ENCODE assay signal across 9 cellular contexts in the genomic region with DNA sequence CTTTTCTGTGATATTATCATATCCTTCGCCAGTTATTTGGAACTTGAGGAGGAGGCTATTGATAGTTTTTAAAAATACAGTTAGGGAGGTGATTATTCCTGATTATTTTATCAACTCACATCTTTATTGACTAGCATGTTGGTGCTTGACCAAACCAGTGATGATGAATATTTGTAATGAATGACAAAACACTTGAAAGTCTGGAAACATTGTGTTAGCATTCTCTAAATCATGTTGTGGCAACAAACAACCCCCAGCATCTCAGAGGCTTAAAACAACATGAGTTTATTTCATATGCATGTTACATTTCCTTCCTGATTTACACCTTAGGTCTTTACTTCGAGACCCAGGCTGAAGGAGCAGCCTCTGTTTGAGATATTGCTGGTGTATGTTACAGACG.
"Had no signal": no experiment of that assay in that cellular context is flagged by ENCODE, and none has a peak within 500 bp of the region (broad histone marks: within the 10 kb centered on the region; RNA-seq: fewer than 3 reads in every experiment).

No MANE protein-coding gene starts in this region.

- H3K9me3 ChIP-seq: HAP-1 had no signal

- H3K9me3 Mint-ChIP-seq: HFFc6 had no signal

- H3K4me1 ChIP-seq: HAP-1 had no signal

- ATAC-seq: HCT116, K562 had no signal

- H3K36me3 ChIP-seq: HAP-1 had no signal

- DNase-seq: GOT3, H7, HFFc6, IMR-90, KG1 had no signal

- H3K4me3 Mint-ChIP-seq: HFFc6 had no signal

- H3K27ac Mint-ChIP-seq: HFFc6 had no signal

- FAIRE-seq: HTR-8/SVneo, K562 had no signal

- H3K4me3 ChIP-seq: HAP-1, K562 had no signal
